Comparison of ENCODE assay signal across 19 cellular contexts in the genomic region with DNA sequence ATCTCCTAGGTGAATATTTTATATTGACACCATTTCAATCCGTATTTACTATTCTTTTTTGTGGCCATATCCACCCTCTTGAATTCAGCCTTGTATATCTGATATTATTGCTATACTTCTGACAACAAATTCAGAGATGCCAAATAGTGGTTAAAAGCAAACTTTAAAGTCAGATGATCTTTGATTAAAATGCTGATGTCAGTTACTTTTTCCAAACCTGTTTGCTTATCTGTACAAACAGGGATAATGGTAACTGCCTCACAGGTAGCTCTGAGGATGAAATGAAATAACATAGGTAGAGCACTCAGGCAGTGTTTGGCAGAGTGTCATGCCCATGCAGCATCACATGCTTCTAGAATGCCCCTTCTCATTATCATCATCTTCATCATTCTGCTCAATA.
"Had no signal": no experiment of that assay in that cellular context is flagged by ENCODE, and none has a peak within 500 bp of the region (broad histone marks: within the 10 kb centered on the region; RNA-seq: fewer than 3 reads in every experiment).

No MANE protein-coding gene starts in this region.

- H3K9me3 Mint-ChIP-seq: immature natural killer cell; naive thymus-derived CD8-positive, alpha-beta T cell; nephron progenitor cell; stimulated activated effector memory CD8-positive, alpha-beta T cell treated with anti-CD3 and anti-CD28 coated beads, Interleukin-12 subunit alpha, Interleukin-12 subunit beta, amount 100 ng/mL, for 72 hours had no signal

- H3K4me3 ChIP-seq: coronary artery, lower lobe of right lung, prostate gland, right atrium auricular region, sigmoid colon, stomach, thyroid gland had no signal

- H3K4me3 Mint-ChIP-seq: immature natural killer cell; naive thymus-derived CD8-positive, alpha-beta T cell; nephron progenitor cell; stimulated activated effector memory CD8-positive, alpha-beta T cell treated with anti-CD3 and anti-CD28 coated beads, Interleukin-12 subunit alpha, Interleukin-12 subunit beta, amount 100 ng/mL, for 72 hours had no signal

- ATAC-seq: left ventricle myocardium superior; lower lobe of right lung; naive thymus-derived CD8-positive, alpha-beta T cell; stimulated activated effector memory CD8-positive, alpha-beta T cell treated with anti-CD3 and anti-CD28 coated beads, Interleukin-12 subunit alpha, Interleukin-12 subunit beta, amount 100 ng/mL, for 72 hours had no signal

- H3K36me3 Mint-ChIP-seq: immature natural killer cell; naive thymus-derived CD8-positive, alpha-beta T cell; stimulated activated effector memory CD8-positive, alpha-beta T cell treated with anti-CD3 and anti-CD28 coated beads, Interleukin-12 subunit alpha, Interleukin-12 subunit beta, amount 100 ng/mL, for 72 hours had no signal

- H3K36me3 ChIP-seq: lower lobe of right lung, prostate gland, right atrium auricular region, sigmoid colon, stomach, thyroid gland had no signal

- DNase-seq: dermis blood vessel endothelial cell; effector memory CD4-positive, alpha-beta T cell; hypothalamus; immature natural killer cell; left ventricle myocardium superior; lower lobe of right lung; naive thymus-derived CD8-positive, alpha-beta T cell; nephron progenitor cell; nucleus accumbens; sigmoid colon; stimulated activated CD4-positive, alpha-beta T cell treated with anti-CD3 and anti-CD28 coated beads, Interleukin-2, amount 100 ng/mL, for 24 hours; stimulated activated CD4-positive, alpha-beta T cell treated with anti-CD3 and anti-CD28 coated beads, Interleukin-4, amount 100 ng/mL, for 24 hours; stimulated activated naive CD4-positive, alpha-beta T cell treated with Interleukin-2 at 50 U/mL for 16 hours; stomach had no signal

- H3K27ac ChIP-seq: coronary artery, lower lobe of right lung, prostate gland, right atrium auricular region, sigmoid colon, stomach, thyroid gland had no signal

- H3K9me3 ChIP-seq: lower lobe of right lung, prostate gland, right atrium auricular region, sigmoid colon, stomach, thyroid gland had no signal

- H3K4me1 ChIP-seq: lower lobe of right lung, prostate gland, right atrium auricular region, sigmoid colon had no signal

- H3K4me1 Mint-ChIP-seq: stimulated activated effector memory CD8-positive, alpha-beta T cell treated with anti-CD3 and anti-CD28 coated beads, Interleukin-12 subunit alpha, Interleukin-12 subunit beta, amount 100 ng/mL, for 72 hours had no signal

- H3K27ac Mint-ChIP-seq: immature natural killer cell; nephron progenitor cell; stimulated activated effector memory CD8-positive, alpha-beta T cell treated with anti-CD3 and anti-CD28 coated beads, Interleukin-12 subunit alpha, Interleukin-12 subunit beta, amount 100 ng/mL, for 72 hours had no signal

- H3K27me3 ChIP-seq: right atrium auricular region, sigmoid colon, stomach, thyroid gland had no signal
